11 cellular contexts compared by ENCODE assay signal in genomic region chr7:116805100-116805544, GRCh38. TPM values are rescaled to one million over a fixed set of nuclear protein-coding genes. Genes with fewer than 3 reads are reported as not detected.
DNase-seq lines count a peak whose midpoint lies in the region; ATAC-seq and TF ChIP-seq lines count a peak whose summit lies in the region.
"Had no signal": no experiment of that assay in that cellular context is flagged by ENCODE, and none has a peak within 500 bp of the region (broad histone marks: within the 10 kb centered on the region; RNA-seq: fewer than 3 reads in every experiment).

No MANE protein-coding gene starts in this region.

- intact Hi-C loops in sciatic nerve (cut with DNase I) (loop anchor here (5.0 kb wide), 2 partner anchors 133 to 213 kb away; partner anchors contain the start of gene MET), Caco-2 (cut with micrococcal nuclease; ENCODE audit: unreplicated experiment) (loop anchor here (5.0 to 10.0 kb wide), 4 partner anchors 93 to 840 kb away; no protein-coding TSS in a partner anchor)

- ATAC-seq in sciatic nerve: peak; percentile 80
- ATAC-seq in activated CD8-positive, alpha-beta T cell treated with anti-CD3 and anti-CD28 coated beads, Interleukin-2, amount 10 ng/mL, durations not matched to agents 7 days and 5 days: no peak
- no peak for ATAC-seq in GM21390 (IDR thresholded peaks at IDR 0.05; ENCODE audit: unreplicated experiment)
- ATAC-seq: activated T-cell treated with anti-CD3 and anti-CD28 coated beads, Interleukin-2, amount 50 U/mL, for 72 hours had no signal

- H3K36me3 ChIP-seq in Caco-2 (ENCODE audit: control insufficient read depth, insufficient read depth, low read length): no peaks in the 10 kb centered on the region

- peaks cover 90% of the 10 kb centered on the region for H3K4me1 ChIP-seq in Caco-2

- H3K9me3 Mint-ChIP-seq in activated CD8-positive, alpha-beta T cell treated with anti-CD3 and anti-CD28 coated beads, Interleukin-2, amount 10 ng/mL, durations not matched to agents 7 days and 5 days (ENCODE audit: insufficient read depth): no peaks in the 10 kb centered on the region
- no peaks in the 10 kb centered on the region for H3K9me3 Mint-ChIP-seq in Caco-2 (ENCODE audit: unreplicated experiment)
- H3K9me3 Mint-ChIP-seq: activated T-cell treated with anti-CD3 and anti-CD28 coated beads, Interleukin-2, amount 50 U/mL, for 72 hours had no signal

- no peaks in the 10 kb centered on the region for H3K4me1 Mint-ChIP-seq in activated CD8-positive, alpha-beta T cell treated with anti-CD3 and anti-CD28 coated beads, Interleukin-2, amount 10 ng/mL, durations not matched to agents 7 days and 5 days (ENCODE audit: low read depth)
- H3K4me1 Mint-ChIP-seq in Caco-2 (ENCODE audit: low read depth, unreplicated experiment): peaks cover 67% of the 10 kb centered on the region

- CTCF ChIA-PET in activated CD8-positive, alpha-beta T cell treated with anti-CD3 and anti-CD28 coated beads, Interleukin-2, amount 10 ng/mL, durations not matched to agents 7 days and 5 days (lab: Charles Lee): no interaction called here
- CTCF ChIA-PET in Caco-2 (lab: Charles Lee): interaction anchor here (0.6 kb wide), 1 partner anchor 133 kb away, joined by 3 read pairs; the partner anchor contains the start of gene MET

- DNase-seq in GM04504 (ENCODE audit: low read depth) (peak; percentile 71), NCI-H69 (lab: John Stamatoyannopoulos, UW) (peak; percentile 75), fibroblast of pulmonary artery (ENCODE audit: low read depth) (peak; percentile 34), sciatic nerve (ENCODE audit: low spot score) (no peak), Caco-2 (no peak)
- DNase-seq in activated CD8-positive, alpha-beta T cell treated with anti-CD3 and anti-CD28 coated beads, Interleukin-2, amount 10 ng/mL, durations not matched to agents 7 days and 5 days: no peak
- DNase-seq in NK-92 treated with Interleukin-12 subunit alpha and Interleukin-12 subunit beta, amount 100 ng/mL, for 24 hours (lab: John Stamatoyannopoulos, UW): no peak
- DNase-seq: activated T-cell treated with anti-CD3 and anti-CD28 coated beads, Interleukin-2, amount 50 U/mL, for 72 hours; NCI-H526; T-helper 9 cell had no signal

- POLR2A ChIA-PET in activated CD8-positive, alpha-beta T cell treated with anti-CD3 and anti-CD28 coated beads, Interleukin-2, amount 10 ng/mL, durations not matched to agents 7 days and 5 days (lab: Charles Lee): no interaction called here
- POLR2A ChIA-PET in Caco-2 (lab: Charles Lee): no interaction called here

- peaks cover 6% of the 10 kb centered on the region for H3K27me3 Mint-ChIP-seq in activated CD8-positive, alpha-beta T cell treated with anti-CD3 and anti-CD28 coated beads, Interleukin-2, amount 10 ng/mL, durations not matched to agents 7 days and 5 days (ENCODE audit: low read depth)
- H3K27me3 Mint-ChIP-seq in Caco-2 (ENCODE audit: insufficient read depth, unreplicated experiment): no peaks in the 10 kb centered on the region

- no peak overlapping the region for H3K4me3 Mint-ChIP-seq in activated CD8-positive, alpha-beta T cell treated with anti-CD3 and anti-CD28 coated beads, Interleukin-2, amount 10 ng/mL, durations not matched to agents 7 days and 5 days
- H3K4me3 Mint-ChIP-seq in Caco-2 (ENCODE audit: unreplicated experiment): no peak overlapping the region
- H3K4me3 Mint-ChIP-seq: activated T-cell treated with anti-CD3 and anti-CD28 coated beads, Interleukin-2, amount 50 U/mL, for 72 hours had no signal

- no peak overlapping the region for H3K27ac Mint-ChIP-seq in activated CD8-positive, alpha-beta T cell treated with anti-CD3 and anti-CD28 coated beads, Interleukin-2, amount 10 ng/mL, durations not matched to agents 7 days and 5 days
- H3K27ac Mint-ChIP-seq in Caco-2 (ENCODE audit: unreplicated experiment): no peak overlapping the region
- H3K27ac Mint-ChIP-seq: activated T-cell treated with anti-CD3 and anti-CD28 coated beads, Interleukin-2, amount 50 U/mL, for 72 hours had no signal

- no peaks in the 10 kb centered on the region for H3K9me3 ChIP-seq in Caco-2

- no peaks in the 10 kb centered on the region for H3K27me3 ChIP-seq in Caco-2 (replicated peaks; ENCODE audit: control insufficient read depth, insufficient read depth, low read length)

- TF ChIP-seq CTCF in fibroblast of pulmonary artery (IDR thresholded peaks at IDR 0.05; ENCODE audit: low read length, missing control alignments) (no peak), Caco-2 (IDR thresholded peaks at IDR 0.05; ENCODE audit: insufficient read depth in 1 of 2, low read depth in 1 of 2, low read length in 1 of 2, severe bottlenecking in 1 of 2, unreplicated experiment in 1 of 2) (no peak)

- H3K36me3 Mint-ChIP-seq in activated CD8-positive, alpha-beta T cell treated with anti-CD3 and anti-CD28 coated beads, Interleukin-2, amount 10 ng/mL, durations not matched to agents 7 days and 5 days (ENCODE audit: low read depth): no peaks in the 10 kb centered on the region
- peaks cover 12% of the 10 kb centered on the region for H3K36me3 Mint-ChIP-seq in Caco-2 (ENCODE audit: insufficient read depth, unreplicated experiment)

- no TSS peak for BruUV-seq in Caco-2 (replicated peaks; lab: Mats Ljungman, UMichigan)

- H3K4me3 ChIP-seq in fibroblast of pulmonary artery (replicated peaks; ENCODE audit: low read depth, low read length) (no peak overlapping the region), Caco-2 (ENCODE audit: low read depth, low read length) (no peak overlapping the region)

RNA-seq across cellular contexts. Expression of gene CAPZA2, which starts 57.3 kb away (rescaled TPM):
- total RNA-seq in sciatic nerve (198 TPM), Caco-2 (2022) (271 and 281 TPM in 2 replicates)
- total RNA-seq in activated CD8-positive, alpha-beta T cell treated with anti-CD3 and anti-CD28 coated beads, Interleukin-2, amount 10 ng/mL, durations not matched to agents 7 days and 5 days: 100 to 1,000 TPM; 144 to 154 TPM

Comparison
In these comparisons a context has a peak if more than half of its experiments do, and no peak if none do; other contexts are left out.
1. DNase-seq: peak in GM04504 (single experiment), NCI-H69 (single experiment) and fibroblast of pulmonary artery (single experiment); none in sciatic nerve (single experiment), activated CD8-positive, alpha-beta T cell treated with anti-CD3 and anti-CD28 coated beads, Interleukin-2, amount 10 ng/mL, durations not matched to agents 7 days and 5 days (single experiment), NK-92 treated with Interleukin-12 subunit alpha and Interleukin-12 subunit beta, amount 100 ng/mL, for 24 hours (single experiment) and Caco-2 (0 of 2).